In the genomic region with DNA sequence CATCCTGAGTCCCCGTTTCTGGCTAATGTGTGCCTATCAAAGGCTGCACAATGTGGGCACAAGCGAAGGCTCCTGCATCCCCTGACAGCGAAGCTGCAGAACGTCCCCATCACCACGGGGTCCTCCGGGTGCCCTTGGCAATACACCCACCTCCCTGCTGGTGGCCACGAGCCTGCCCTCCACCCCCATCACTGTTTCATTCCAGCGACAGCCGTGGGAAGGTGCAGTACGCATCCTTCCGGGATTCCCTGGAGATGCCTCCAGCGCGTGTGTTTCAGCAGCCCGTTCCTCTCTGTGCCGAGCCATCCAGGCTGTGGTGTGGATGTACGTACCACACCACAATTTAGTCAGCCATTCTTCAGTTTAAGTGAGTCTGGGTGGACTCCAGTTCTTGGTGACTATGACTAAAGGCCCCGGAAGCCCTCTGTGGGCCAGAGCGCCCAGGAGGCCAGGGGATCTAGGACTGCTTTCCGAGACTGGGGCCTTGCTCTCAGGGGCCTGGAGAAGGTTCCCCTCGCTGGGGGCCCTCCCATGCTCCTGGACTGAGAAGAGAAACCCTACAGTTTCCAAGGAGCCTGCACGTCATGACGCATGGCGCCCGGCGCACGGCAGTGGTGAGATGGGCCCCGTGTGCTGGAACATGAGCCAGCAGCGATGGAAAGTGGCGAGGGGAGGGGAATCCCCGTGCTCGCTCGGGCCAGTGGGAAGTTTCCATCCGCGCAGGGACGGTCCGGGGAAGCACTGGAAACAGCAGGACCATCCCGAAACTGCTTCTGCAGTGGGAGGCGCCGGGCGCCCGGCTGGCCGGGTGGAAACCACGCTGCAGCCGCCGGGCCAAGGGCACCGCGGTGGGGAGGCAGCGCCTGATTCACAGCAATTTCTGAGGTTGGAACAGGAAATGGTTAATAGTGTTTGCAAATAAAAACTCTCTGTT, we compare ENCODE assay signal across 10 cellular contexts. TPM values are rescaled to one million over a fixed set of nuclear protein-coding genes. Genes with fewer than 3 reads are reported as not detected.
DNase-seq lines count a peak whose midpoint lies in the region; ATAC-seq and TF ChIP-seq lines count a peak whose summit lies in the region.
"Had no signal": no experiment of that assay in that cellular context is flagged by ENCODE, and none has a peak within 500 bp of the region (broad histone marks: within the 10 kb centered on the region; RNA-seq: fewer than 3 reads in every experiment).

No MANE protein-coding gene starts in this region.

- H3K36me3 Mint-ChIP-seq in activated T-cell treated with anti-CD3 and anti-CD28 coated beads, Interleukin-2, amount 50 U/mL, for 24 hours (ENCODE audit: low read depth) = peaks cover 1% of the 10 kb centered on the region

- peak; percentile 70 for DNase-seq in Right ventricle myocardium inferior (ENCODE audit: missing footprints)
- no peak for DNase-seq in cardiac septum (ENCODE audit: low spot score)
- DNase-seq in activated T-cell treated with anti-CD3 and anti-CD28 coated beads, Interleukin-2, amount 50 U/mL, for 24 hours = peak; percentile 83
- no peak for DNase-seq in lower lobe of right lung
- peak; percentile 61 for DNase-seq in upper lobe of right lung
- no peak for DNase-seq in DMS 273 treated with DMSO at 0.1 percent for 48 hours (lab: John Stamatoyannopoulos, UW)
- DNase-seq in NCI-H1417 treated with DMSO at 0.1 percent for 48 hours (lab: John Stamatoyannopoulos, UW) = no peak

- no peak for ATAC-seq in Right ventricle myocardium inferior
- ATAC-seq in lower lobe of right lung = no peak
- no peak for ATAC-seq in upper lobe of right lung
- no peak for ATAC-seq in HG03460 (IDR thresholded peaks at IDR 0.05; ENCODE audit: unreplicated experiment)

- H3K4me3 Mint-ChIP-seq in activated T-cell treated with anti-CD3 and anti-CD28 coated beads, Interleukin-2, amount 50 U/mL, for 24 hours = peak overlapping the region; percentile 67

- H3K4me3 ChIP-seq in lower lobe of right lung = peak overlapping the region; percentile 22
- H3K4me3 ChIP-seq in upper lobe of right lung = no peak overlapping the region
- H3K4me3 ChIP-seq: SK-N-MC had no signal

- H3K36me3 ChIP-seq in lower lobe of right lung (no peaks in the 10 kb centered on the region), upper lobe of right lung (no peaks in the 10 kb centered on the region)

- H3K4me1 Mint-ChIP-seq in activated T-cell treated with anti-CD3 and anti-CD28 coated beads, Interleukin-2, amount 50 U/mL, for 24 hours (ENCODE audit: low read depth) = peaks cover 80% of the 10 kb centered on the region

- H3K9me3 ChIP-seq in lower lobe of right lung (no peaks in the 10 kb centered on the region), upper lobe of right lung (no peaks in the 10 kb centered on the region)

- H3K27ac Mint-ChIP-seq in activated T-cell treated with anti-CD3 and anti-CD28 coated beads, Interleukin-2, amount 50 U/mL, for 24 hours = peak overlapping the region; percentile 93

- H3K27me3 ChIP-seq in lower lobe of right lung (ENCODE audit: low read depth) (peaks cover 48% of the 10 kb centered on the region), upper lobe of right lung (peaks cover 44% of the 10 kb centered on the region)

- no peak overlapping the region for H3K27ac ChIP-seq in lower lobe of right lung
- peak overlapping the region; percentile 42 for H3K27ac ChIP-seq in upper lobe of right lung
- H3K27ac ChIP-seq: C4-2B, SK-N-MC had no signal

- no peak for TF ChIP-seq CTCF in lower lobe of right lung (IDR thresholded peaks at IDR 0.05)
- no peak for TF ChIP-seq CTCF in upper lobe of right lung (IDR thresholded peaks at IDR 0.05)

- H3K9me3 Mint-ChIP-seq in activated T-cell treated with anti-CD3 and anti-CD28 coated beads, Interleukin-2, amount 50 U/mL, for 24 hours = peaks cover 8% of the 10 kb centered on the region

- H3K27me3 Mint-ChIP-seq in activated T-cell treated with anti-CD3 and anti-CD28 coated beads, Interleukin-2, amount 50 U/mL, for 24 hours = no peaks in the 10 kb centered on the region

- intact Hi-C loops in Right ventricle myocardium inferior (cut with DNase I) = no loop called here
- intact Hi-C loops in cardiac septum (cut with DNase I) = no loop called here
- intact Hi-C loops in lower lobe of right lung (cut with DNase I) = no loop called here
- intact Hi-C loops in upper lobe of right lung (cut with DNase I) = no loop called here

- peaks cover 20% of the 10 kb centered on the region for H3K4me1 ChIP-seq in lower lobe of right lung
- H3K4me1 ChIP-seq in upper lobe of right lung = peaks cover 9% of the 10 kb centered on the region

RNA-seq across cellular contexts. Expression of a gene that starts 4.6 kb away (rescaled TPM):
- total RNA-seq in Right ventricle myocardium inferior (1.2 TPM), cardiac septum (2.0 TPM), lower lobe of right lung (1.4 TPM), upper lobe of right lung (1.8 TPM)

RNA-seq across cellular contexts. Expression of a gene that starts 6.2 kb away (rescaled TPM):
- not detected for total RNA-seq in Right ventricle myocardium inferior
- total RNA-seq in cardiac septum = 0.08 TPM
- not detected for total RNA-seq in lower lobe of right lung
- total RNA-seq in upper lobe of right lung = not detected

RNA-seq across cellular contexts. Expression of a gene that starts 54.3 kb away (rescaled TPM):
- 0.30 TPM for total RNA-seq in Right ventricle myocardium inferior
- not detected for total RNA-seq in cardiac septum
- total RNA-seq in lower lobe of right lung = not detected
- total RNA-seq in upper lobe of right lung = 0.23 TPM

Comparison
In these comparisons a context has a peak if more than half of its experiments do, and no peak if none do; other contexts are left out.
1. DNase-seq: peak in Right ventricle myocardium inferior (single experiment), activated T-cell treated with anti-CD3 and anti-CD28 coated beads, Interleukin-2, amount 50 U/mL, for 24 hours (single experiment) and upper lobe of right lung (single experiment); none in cardiac septum (single experiment), lower lobe of right lung (single experiment), DMS 273 treated with DMSO at 0.1 percent for 48 hours (single experiment) and NCI-H1417 treated with DMSO at 0.1 percent for 48 hours (single experiment).